Comparison of ENCODE assay signal across 9 cellular contexts in genomic region chr11:118910309-118911112, GRCh38. TPM values are rescaled to one million over a fixed set of nuclear protein-coding genes. Genes with fewer than 3 reads are reported as not detected.
A peak's percentile ranks its signal among the peaks of the same experiment; 100 is the strongest.
DNase-seq lines count a peak whose midpoint lies in the region; ATAC-seq, FAIRE-seq and TF ChIP-seq lines count a peak whose summit lies in the region.
"Had no signal": no experiment of that assay in that cellular context is flagged by ENCODE, and none has a peak within 500 bp of the region (broad histone marks: within the 10 kb centered on the region; RNA-seq: fewer than 3 reads in every experiment).

No MANE protein-coding gene starts in this region.

- ATAC-seq in central memory CD8-positive, alpha-beta T cell (replicated peaks; ENCODE audit: extremely low read depth, poor library complexity, severe bottlenecking), result peak; percentile 20
- ATAC-seq in HG02973 (IDR thresholded peaks at IDR 0.05; ENCODE audit: unreplicated experiment), result no peak
- no peak for ATAC-seq in GM18498 (IDR thresholded peaks at IDR 0.05; ENCODE audit: unreplicated experiment)

- no peaks in the 10 kb centered on the region for H3K9me3 ChIP-seq in H9 (ENCODE audit: control insufficient read depth, low read depth, low read length)
- H3K9me3 ChIP-seq in kidney (ENCODE audit: control insufficient read depth in 1 of 2, low read length in 2 of 2), result no peaks in the 10 kb centered on the region

- H3K36me3 Mint-ChIP-seq in H9 (ENCODE audit: insufficient read depth in 1 of 3, low read depth in 3 of 3), result peaks cover 13 to 33% (median 30%) of the 10 kb centered on the region in 3 experiments
- H3K36me3 Mint-ChIP-seq in central memory CD8-positive, alpha-beta T cell (ENCODE audit: insufficient read depth), result peaks cover 63% of the 10 kb centered on the region

- H3K79me2 ChIP-seq in H9 (ENCODE audit: insufficient read depth, low read length), result peaks cover 2% of the 10 kb centered on the region; the same call in 1 of the 2 replicates

- H2BK120ac ChIP-seq in H9 (ENCODE audit: low read depth, low read length, poor library complexity, severe bottlenecking), result no peak overlapping the region

- no peak overlapping the region for H2BK12ac ChIP-seq in H9 (ENCODE audit: insufficient read length, low read depth, low read length)

- H3K4me1 Mint-ChIP-seq in H9, result peaks cover 58 to 72% of the 10 kb centered on the region in 2 experiments
- H3K4me1 Mint-ChIP-seq in central memory CD8-positive, alpha-beta T cell, result peaks cover 68% of the 10 kb centered on the region

- no CpG with 5 or more reads among the region's 67 CpGs for WGBS in H9 (ENCODE audit: extremely low coverage, insufficient read length, low lambda C conversion rate)

- H3K18ac ChIP-seq in H9 (ENCODE audit: insufficient read length, low read depth, low read length), result peak overlapping the region; percentile 76

- no peaks in the 10 kb centered on the region for H3K79me1 ChIP-seq in H9 (ENCODE audit: insufficient read depth, low read depth, low read length, poor library complexity, severe bottlenecking)

- no peak overlapping the region for H2AK5ac ChIP-seq in H9 (ENCODE audit: insufficient read length, low read length)

- H3K4me3 ChIP-seq in kidney (ENCODE audit: low read length in 2 of 2), result peak overlapping the region in 1 of 2 donors; percentile 54

- H3K9me3 Mint-ChIP-seq in H9, result no peaks in the 10 kb centered on the region; a peak in 2 of 5 replicates
- H3K9me3 Mint-ChIP-seq in central memory CD8-positive, alpha-beta T cell, result no peaks in the 10 kb centered on the region

- H3K23ac ChIP-seq in H9 (ENCODE audit: insufficient read length, low read depth, low read length), result no peak overlapping the region

- peak overlapping the region; percentile 80 for H3K14ac ChIP-seq in H9 (ENCODE audit: insufficient read depth, low read length)

- H3K9ac ChIP-seq in H9 (ENCODE audit: extremely low read depth, insufficient read length, low read length) (no peak overlapping the region), kidney (ENCODE audit: low read length in 2 of 2) (peak overlapping the region in 1 of 2 donors; percentile 53)

- H2AFZ ChIP-seq in H9 (ENCODE audit: low read length), result no peak overlapping the region

- H4K8ac ChIP-seq in H9 (replicated peaks; ENCODE audit: insufficient read length, low read depth, low read length), result no peak overlapping the region

- H4K91ac ChIP-seq in H9 (ENCODE audit: insufficient read length, low read depth, low read length), result peak overlapping the region; percentile 86

- H3K4me1 ChIP-seq in H9 (ENCODE audit: insufficient read depth, low read length) (peaks cover 2% of the 10 kb centered on the region; the same call in 1 of the 2 replicates), kidney (ENCODE audit: control insufficient read depth in 1 of 2, insufficient read depth in 1 of 2, low read depth in 1 of 2, low read length in 2 of 2) (peaks cover 62 to 67% of the 10 kb centered on the region in 2 donors)

- intact Hi-C loops in kidney (cut with DNase I), result no loop called here

- H4K5ac ChIP-seq in H9 (ENCODE audit: insufficient read length, low read depth, low read length), result no peak overlapping the region

- H3K4ac ChIP-seq in H9 (ENCODE audit: low read depth, low read length), result no peak overlapping the region

- no peak overlapping the region for H2BK15ac ChIP-seq in H9 (ENCODE audit: low read depth, low read length)

- no peak overlapping the region for H2BK20ac ChIP-seq in H9 (ENCODE audit: low read depth, low read length, poor library complexity, severe bottlenecking)

- no peak overlapping the region for H3K27ac ChIP-seq in H9 (ENCODE audit: insufficient read length, low read depth, low read length)
- H3K27ac ChIP-seq in kidney (ENCODE audit: low read depth in 2 of 2, low read length in 2 of 2), result peak overlapping the region; percentile 92 to 93

- peaks cover 3 to 19% of the 10 kb centered on the region in 2 donors for H3K36me3 ChIP-seq in kidney (ENCODE audit: control insufficient read depth in 1 of 2, insufficient read depth in 2 of 2, low read length in 2 of 2)

- no peaks in the 10 kb centered on the region for H3K27me3 ChIP-seq in H9 (ENCODE audit: insufficient read depth, low read length)

- H3K27me3 Mint-ChIP-seq in H9 (ENCODE audit: low read depth), result no peaks in the 10 kb centered on the region
- no peaks in the 10 kb centered on the region for H3K27me3 Mint-ChIP-seq in central memory CD8-positive, alpha-beta T cell

- DNase-seq in H9 (peak; percentile 94), T-helper 22 cell (ENCODE audit: low read depth) (peak; percentile 65), kidney (peak; percentile 95), HuH-7.5 (ENCODE audit: low spot score) (no peak)
- peak in 1 of 2 donors; percentile 57 for DNase-seq in central memory CD8-positive, alpha-beta T cell (ENCODE audit: low spot score in 2 of 2)
- peak; percentile 48 for DNase-seq in stimulated activated CD4-positive, alpha-beta T cell treated with anti-CD3 and anti-CD28 coated beads, Interleukin-4, amount 100 ng/mL, for 1 hour

- peak overlapping the region; percentile 66 to 81 for H3K4me3 Mint-ChIP-seq in H9
- H3K4me3 Mint-ChIP-seq in central memory CD8-positive, alpha-beta T cell, result peak overlapping the region; percentile 84

- no peak overlapping the region for H2BK5ac ChIP-seq in H9 (ENCODE audit: insufficient read length, low read length)

- H3T11ph ChIP-seq in H9 (ENCODE audit: low read length), result no peak overlapping the region

- peak overlapping the region; percentile 63 to 95 (median 94); a peak in 6 of 7 replicates for H3K27ac Mint-ChIP-seq in H9
- H3K27ac Mint-ChIP-seq in central memory CD8-positive, alpha-beta T cell (ENCODE audit: low read depth), result peak overlapping the region; percentile 99

- no peak overlapping the region for H3K56ac ChIP-seq in H9 (ENCODE audit: insufficient read length, low read depth, low read length)

- TF ChIP-seq CTCF in H9 (conservative IDR thresholded peaks at IDR 0.05) (no peak), kidney (IDR thresholded peaks at IDR 0.05; ENCODE audit: borderline replicate concordance, extremely low read depth, insufficient read depth) (no peak)

- H3K23me2 ChIP-seq in H9 (ENCODE audit: insufficient read length, low read depth, low read length, poor library complexity, severe bottlenecking), result peaks cover 14% of the 10 kb centered on the region

- no peak for FAIRE-seq in kidney (lab: Jason Lieb, UNC)

- peak overlapping the region; percentile 74 for H3K4me2 ChIP-seq in H9 (ENCODE audit: insufficient read depth, insufficient read length, low read length)

- no peaks in the 10 kb centered on the region for H4K20me1 ChIP-seq in H9 (ENCODE audit: control insufficient read depth, insufficient read depth, insufficient read length)

RNA-seq across cellular contexts. Expression of gene BCL9L, which starts 15.2 kb away (rescaled TPM):
- total RNA-seq in H9 (2021) (74.9 and 78.4 TPM in 2 replicates), kidney (57.5 TPM)
- polyA plus RNA-seq in kidney (ENCODE audit: insufficient read depth, low read depth, low replicate concordance), result 5.0 TPM

RNA-seq across cellular contexts. Expression of gene CXCR5, which starts 26.8 kb away (rescaled TPM):
- total RNA-seq in H9 (2021) (0.07 and 0.11 TPM in 2 replicates), kidney (1.1 TPM)
- polyA plus RNA-seq in kidney (ENCODE audit: insufficient read depth, low read depth, low replicate concordance), result not detected

RNA-seq across cellular contexts. Expression of gene UPK2, which starts 45.6 kb away (rescaled TPM):
- total RNA-seq in H9 (2021) (0.24 and 0.33 TPM in 2 replicates), kidney (not detected)
- not detected for polyA plus RNA-seq in kidney (ENCODE audit: insufficient read depth, low read depth, low replicate concordance)
- total RNA-seq: T-helper 1 cell treated with Interleukin-12 subunit alpha and Interleukin-12 subunit beta and Interleukin-4 antibody, amounts not matched to agents 30 ng/mL and 1 ng/mL, for 36 hours had no signal
